ENCODE assay signal across 8 cellular contexts in genomic region chr17:143785-144281, GRCh38. TPM values are rescaled to one million over a fixed set of nuclear protein-coding genes. Genes with fewer than 3 reads are reported as not detected.
DNase-seq lines count a peak whose midpoint lies in the region; ATAC-seq and TF ChIP-seq lines count a peak whose summit lies in the region.

No MANE protein-coding gene starts in this region.

- no peaks in the 10 kb centered on the region for H3K79me2 ChIP-seq in DND-41 (ENCODE audit: insufficient read depth, low read length)
- no peaks in the 10 kb centered on the region for H3K79me2 ChIP-seq in PC-9 (ENCODE audit: low read depth)

- H3K4me3 ChIP-seq in DND-41 (ENCODE audit: low read depth in 1 of 2, low read length in 2 of 2): no peak overlapping the region
- no peak overlapping the region for H3K4me3 ChIP-seq in PC-9
- H3K4me3 ChIP-seq in esophagus squamous epithelium: peak overlapping the region in 1 of 4 donors; percentile 30

- no peak overlapping the region for H3K27ac Mint-ChIP-seq in activated T-cell treated with anti-CD3 and anti-CD28 coated beads, Interleukin-2, amount 50 U/mL, for 24 hours
- no peak overlapping the region for H3K27ac Mint-ChIP-seq in nephron
- H3K27ac Mint-ChIP-seq in stimulated activated effector memory CD8-positive, alpha-beta T cell treated with anti-CD3 and anti-CD28 coated beads, Interleukin-12 subunit alpha, Interleukin-12 subunit beta, amount 100 ng/mL, for 72 hours: no peak overlapping the region

- no peaks in the 10 kb centered on the region for H3K9me3 Mint-ChIP-seq in activated T-cell treated with anti-CD3 and anti-CD28 coated beads, Interleukin-2, amount 50 U/mL, for 24 hours
- no peaks in the 10 kb centered on the region for H3K9me3 Mint-ChIP-seq in nephron
- no peaks in the 10 kb centered on the region for H3K9me3 Mint-ChIP-seq in stimulated activated effector memory CD8-positive, alpha-beta T cell treated with anti-CD3 and anti-CD28 coated beads, Interleukin-12 subunit alpha, Interleukin-12 subunit beta, amount 100 ng/mL, for 72 hours

- no TSS peak for BruUV-seq in PC-9 (replicated peaks; lab: Mats Ljungman, UMichigan)

- H3K9me3 ChIP-seq in DND-41 (ENCODE audit: insufficient read depth, low read length, severe bottlenecking): no peaks in the 10 kb centered on the region
- no peaks in the 10 kb centered on the region for H3K9me3 ChIP-seq in PC-9 (ENCODE audit: insufficient read depth, low read depth)
- H3K9me3 ChIP-seq in esophagus squamous epithelium: no peaks in the 10 kb centered on the region

- H3K36me3 ChIP-seq in DND-41 (ENCODE audit: insufficient read depth, low read length) (no peaks in the 10 kb centered on the region), PC-9 (ENCODE audit: low read depth) (no peaks in the 10 kb centered on the region), esophagus squamous epithelium (peaks cover 0 to 26% (median 0%) of the 10 kb centered on the region in 3 donors)

- POLR2A ChIA-PET in PC-9 (lab: Charles Lee; ENCODE audit: unreplicated experiment): no interaction called here

- peak overlapping the region; percentile 51; the same call in 1 of the 2 replicates for H2AFZ ChIP-seq in DND-41 (ENCODE audit: low read depth, low read length)
- H2AFZ ChIP-seq in PC-9: no peak overlapping the region

- H3K4me1 ChIP-seq in DND-41 (ENCODE audit: insufficient read depth, low read length): peaks cover 3% of the 10 kb centered on the region; the same call in 1 of the 2 replicates
- no peaks in the 10 kb centered on the region for H3K4me1 ChIP-seq in PC-9 (replicated peaks; ENCODE audit: insufficient read depth)
- H3K4me1 ChIP-seq in esophagus squamous epithelium: peaks cover 0 to 8% (median 3%) of the 10 kb centered on the region in 3 donors

- ATAC-seq in DND-41 (ENCODE audit: insufficient read depth, low read depth): peak; percentile 93
- peak; percentile 47 for ATAC-seq in HG03432 (IDR thresholded peaks at IDR 0.05; ENCODE audit: unreplicated experiment)
- ATAC-seq in stimulated activated effector memory CD8-positive, alpha-beta T cell treated with anti-CD3 and anti-CD28 coated beads, Interleukin-12 subunit alpha, Interleukin-12 subunit beta, amount 100 ng/mL, for 72 hours: peak; percentile 86
- no peak for ATAC-seq in GM18519 (IDR thresholded peaks at IDR 0.05; ENCODE audit: low FRiP score, unreplicated experiment)

- H3K4me1 Mint-ChIP-seq in activated T-cell treated with anti-CD3 and anti-CD28 coated beads, Interleukin-2, amount 50 U/mL, for 24 hours (ENCODE audit: low read depth): peaks cover 2% of the 10 kb centered on the region
- no peaks in the 10 kb centered on the region for H3K4me1 Mint-ChIP-seq in nephron
- no peaks in the 10 kb centered on the region for H3K4me1 Mint-ChIP-seq in stimulated activated effector memory CD8-positive, alpha-beta T cell treated with anti-CD3 and anti-CD28 coated beads, Interleukin-12 subunit alpha, Interleukin-12 subunit beta, amount 100 ng/mL, for 72 hours

- peaks cover 9% of the 10 kb centered on the region for H3K27me3 ChIP-seq in DND-41 (ENCODE audit: insufficient read depth, low read length, poor library complexity)
- no peaks in the 10 kb centered on the region for H3K27me3 ChIP-seq in PC-9 (ENCODE audit: insufficient read depth, low read depth)
- peaks cover 0 to 13% (median 0%) of the 10 kb centered on the region in 4 donors for H3K27me3 ChIP-seq in esophagus squamous epithelium

- H4K20me1 ChIP-seq in DND-41 (ENCODE audit: insufficient read depth, low read length) (no peaks in the 10 kb centered on the region; the same call in 1 of the 2 replicates), PC-9 (ENCODE audit: insufficient read depth) (no peaks in the 10 kb centered on the region)

- H3K36me3 Mint-ChIP-seq in activated T-cell treated with anti-CD3 and anti-CD28 coated beads, Interleukin-2, amount 50 U/mL, for 24 hours (ENCODE audit: low read depth): no peaks in the 10 kb centered on the region
- H3K36me3 Mint-ChIP-seq in nephron (ENCODE audit: low read depth): no peaks in the 10 kb centered on the region
- H3K36me3 Mint-ChIP-seq in stimulated activated effector memory CD8-positive, alpha-beta T cell treated with anti-CD3 and anti-CD28 coated beads, Interleukin-12 subunit alpha, Interleukin-12 subunit beta, amount 100 ng/mL, for 72 hours: no peaks in the 10 kb centered on the region

- CTCF ChIA-PET in PC-9 (lab: Charles Lee): no interaction called here

- intact Hi-C loops in PC-9 (cut with micrococcal nuclease; ENCODE audit: unreplicated experiment) (loop anchor here (5.0 kb wide), 1 partner anchor 553 kb away; no protein-coding TSS in a partner anchor), esophagus squamous epithelium (cut with DNase I) (loop anchor here (2.0 kb wide), 1 partner anchor 243 kb away; no protein-coding TSS in a partner anchor)

- no peaks in the 10 kb centered on the region for H3F3A ChIP-seq in PC-9 (ENCODE audit: insufficient read depth, low read depth)

- H3K27me3 Mint-ChIP-seq in activated T-cell treated with anti-CD3 and anti-CD28 coated beads, Interleukin-2, amount 50 U/mL, for 24 hours: peaks cover 11% of the 10 kb centered on the region
- peaks cover 7% of the 10 kb centered on the region for H3K27me3 Mint-ChIP-seq in nephron (ENCODE audit: low read depth)

- H3K27ac ChIP-seq in DND-41 (ENCODE audit: low read length): no peak overlapping the region
- no peak overlapping the region for H3K27ac ChIP-seq in PC-9
- H3K27ac ChIP-seq in esophagus squamous epithelium: peak overlapping the region in 1 of 4 donors; percentile 17

- no peak for TF ChIP-seq POLR2A in esophagus squamous epithelium (IDR thresholded peaks at IDR 0.05)

- H3K4me3 Mint-ChIP-seq in activated T-cell treated with anti-CD3 and anti-CD28 coated beads, Interleukin-2, amount 50 U/mL, for 24 hours: no peak overlapping the region
- H3K4me3 Mint-ChIP-seq in nephron: no peak overlapping the region
- H3K4me3 Mint-ChIP-seq in stimulated activated effector memory CD8-positive, alpha-beta T cell treated with anti-CD3 and anti-CD28 coated beads, Interleukin-12 subunit alpha, Interleukin-12 subunit beta, amount 100 ng/mL, for 72 hours: no peak overlapping the region

- no peaks in the 10 kb centered on the region for H3K9me2 ChIP-seq in PC-9 (ENCODE audit: insufficient read depth)

- H3K9ac ChIP-seq in DND-41 (ENCODE audit: low read depth, low read length): no peak overlapping the region

- WGBS in esophagus squamous epithelium, 2 donors: 3 to 9% methylated on average over 13 to 27 of the region's 44 CpGs

- H3K4me2 ChIP-seq in DND-41 (ENCODE audit: insufficient read depth, low read length) (0 out of 2 replicates have a peak overlapping the region, but pooled peaks have one; percentile 2), PC-9 (peak overlapping the region; percentile 45)

- DNase-seq in DND-41 (peak; percentile 83), PC-9 (peak; percentile 53 to 94), esophagus squamous epithelium (lab: John Stamatoyannopoulos, UW) (no peak)
- peak; percentile 95 for DNase-seq in activated T-cell treated with anti-CD3 and anti-CD28 coated beads, Interleukin-2, amount 50 U/mL, for 24 hours
- DNase-seq in stimulated activated effector memory CD8-positive, alpha-beta T cell treated with anti-CD3 and anti-CD28 coated beads, Interleukin-12 subunit alpha, Interleukin-12 subunit beta, amount 100 ng/mL, for 72 hours (ENCODE audit: low spot score in 2 of 2): peak; percentile 95 to 98

- TF ChIP-seq CTCF in DND-41 (IDR thresholded peaks at IDR 0.05; ENCODE audit: borderline replicate concordance, extremely low read depth, low read length, poor library complexity, severe bottlenecking): peak; percentile 85
- TF ChIP-seq CTCF in PC-9 (conservative IDR thresholded peaks at IDR 0.05): peak; percentile 91
- TF ChIP-seq CTCF in esophagus squamous epithelium (IDR thresholded peaks at IDR 0.05): peak; percentile 86 to 97 (median 92)
- peak; percentile 89 to 96 (median 94) for TF ChIP-seq CTCF in nephron (IDR thresholded peaks at IDR 0.05; ENCODE audit: unreplicated experiment in 3 of 3)

RNA-seq across cellular contexts. Expression of gene SCGB1C2, which starts 6.5 kb away (rescaled TPM):
- total RNA-seq in PC-9 (2021) (not detected in 2 replicates), esophagus squamous epithelium (not detected)

RNA-seq across cellular contexts. Expression of gene DOC2B, which starts 37.6 kb away (rescaled TPM):
- not detected in 2 replicates for total RNA-seq in PC-9 (2021)
- 10 to 100 TPM in 3 of 4 donors, 1 to 10 TPM in 1; 8.4 to 44.9 (median 26.2) TPM for total RNA-seq in esophagus squamous epithelium
